In genomic region chr15:68241088-68241935, GRCh38 we compare ENCODE assay signal across 19 cellular contexts.
"Had no signal": no experiment of that assay in that cellular context is flagged by ENCODE, and none has a peak within 500 bp of the region (broad histone marks: within the 10 kb centered on the region; RNA-seq: fewer than 3 reads in every experiment).

No MANE protein-coding gene starts in this region.

- H3K9me3 Mint-ChIP-seq: effector memory CD8-positive, alpha-beta T cell; natural killer cell had no signal

- H3K27me3 Mint-ChIP-seq: stimulated activated naive B cell treated with anti-CD40 and anti-IgM and Interleukin-4, amounts not matched to agents 10 μg/mL and 1 μg/mL and 100 μg/mL, for 72 hours; stimulated activated naive CD8-positive, alpha-beta T cell treated with anti-CD3 and anti-CD28 coated beads, Interleukin-15, amount 100 ng/mL, for 72 hours had no signal

- H3K27ac ChIP-seq: esophagus squamous epithelium, foreskin keratinocyte, right atrium auricular region, sigmoid colon, skin epidermis, thoracic aorta, transverse colon had no signal

- H3K4me1 ChIP-seq: esophagus squamous epithelium, foreskin keratinocyte, right atrium auricular region, sigmoid colon, transverse colon had no signal

- H3K4me3 Mint-ChIP-seq: effector memory CD8-positive, alpha-beta T cell; mesothelial cell of epicardium; natural killer cell; neural crest cell; stimulated activated naive B cell treated with anti-CD40 and anti-IgM and Interleukin-4, amounts not matched to agents 10 μg/mL and 1 μg/mL and 100 μg/mL, for 72 hours; stimulated activated naive CD8-positive, alpha-beta T cell treated with anti-CD3 and anti-CD28 coated beads, Interleukin-15, amount 100 ng/mL, for 72 hours had no signal

- H3K4me1 Mint-ChIP-seq: mesothelial cell of epicardium; natural killer cell; neural crest cell; stimulated activated naive B cell treated with anti-CD40 and anti-IgM and Interleukin-4, amounts not matched to agents 10 μg/mL and 1 μg/mL and 100 μg/mL, for 72 hours; stimulated activated naive CD8-positive, alpha-beta T cell treated with anti-CD3 and anti-CD28 coated beads, Interleukin-15, amount 100 ng/mL, for 72 hours had no signal

- H3K27me3 ChIP-seq: esophagus squamous epithelium, foreskin keratinocyte, right atrium auricular region, sigmoid colon, transverse colon had no signal

- H3K36me3 ChIP-seq: esophagus squamous epithelium, right atrium auricular region, sigmoid colon, thoracic aorta, transverse colon had no signal

- DNase-seq: effector memory CD8-positive, alpha-beta T cell; esophagus squamous epithelium; foreskin keratinocyte; kidney glomerular epithelial cell; mammary epithelial cell; natural killer cell; nucleus accumbens; sigmoid colon; stimulated activated CD4-positive, alpha-beta T cell treated with anti-CD3 and anti-CD28 coated beads, Interleukin-2, amount 100 ng/mL, for 24 hours; stimulated activated CD4-positive, alpha-beta T cell treated with anti-CD3 and anti-CD28 coated beads, Interleukin-4, amount 100 ng/mL, for 4 hours; stimulated activated naive B cell treated with anti-CD40 and anti-IgM and Interleukin-4, amounts not matched to agents 10 μg/mL and 1 μg/mL and 100 μg/mL, for 72 hours; stimulated activated naive CD8-positive, alpha-beta T cell treated with anti-CD3 and anti-CD28 coated beads, Interleukin-15, amount 100 ng/mL, for 72 hours; substantia nigra; transverse colon had no signal

- ATAC-seq: effector memory CD8-positive, alpha-beta T cell; foreskin keratinocyte; natural killer cell; stimulated activated naive B cell treated with anti-CD40 and anti-IgM and Interleukin-4, amounts not matched to agents 10 μg/mL and 1 μg/mL and 100 μg/mL, for 72 hours; stimulated activated naive CD8-positive, alpha-beta T cell treated with anti-CD3 and anti-CD28 coated beads, Interleukin-15, amount 100 ng/mL, for 72 hours had no signal

- H3K27ac Mint-ChIP-seq: effector memory CD8-positive, alpha-beta T cell; mesothelial cell of epicardium; natural killer cell; stimulated activated naive B cell treated with anti-CD40 and anti-IgM and Interleukin-4, amounts not matched to agents 10 μg/mL and 1 μg/mL and 100 μg/mL, for 72 hours had no signal

- H3K4me3 ChIP-seq: esophagus squamous epithelium, right atrium auricular region, sigmoid colon, skin epidermis, thoracic aorta, transverse colon had no signal
